In the genomic region with DNA sequence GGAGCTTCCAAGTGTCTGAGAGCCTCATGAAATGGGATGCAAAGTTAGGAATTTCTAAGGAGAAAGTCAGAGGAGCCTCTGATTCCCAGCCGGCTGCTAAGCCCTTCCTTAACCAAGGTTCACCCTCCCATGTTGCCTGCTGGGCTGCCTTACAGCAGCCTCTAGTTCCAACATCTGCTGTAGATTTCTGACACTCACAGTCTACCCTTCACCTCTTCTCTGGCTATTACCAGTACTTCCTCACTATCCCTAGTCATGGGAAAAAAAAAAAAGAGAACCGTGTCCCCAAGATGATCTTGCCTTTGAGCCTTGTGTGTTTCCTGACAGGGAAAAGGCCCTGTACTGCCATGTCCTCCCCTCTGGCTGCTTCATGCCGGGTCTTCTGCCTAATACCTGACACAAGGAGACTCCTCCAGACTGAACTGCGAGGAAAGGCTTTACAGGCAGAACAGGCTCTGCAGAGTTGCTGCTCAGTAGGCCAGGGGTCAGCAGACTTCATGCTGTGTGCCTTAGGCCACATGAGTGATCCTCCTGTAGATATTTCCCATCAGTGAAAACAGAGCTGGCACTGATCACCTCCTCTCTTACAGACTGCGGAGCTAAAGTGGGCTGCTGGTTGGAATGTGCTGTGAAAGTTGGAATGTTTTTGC, we compare ENCODE assay signal across 10 cellular contexts. TPM values are rescaled to one million over a fixed set of nuclear protein-coding genes. Genes with fewer than 3 reads are reported as not detected.
DNase-seq lines count a peak whose midpoint lies in the region; ATAC-seq and TF ChIP-seq lines count a peak whose summit lies in the region.
"Had no signal": no experiment of that assay in that cellular context is flagged by ENCODE, and none has a peak within 500 bp of the region (broad histone marks: within the 10 kb centered on the region; RNA-seq: fewer than 3 reads in every experiment).

No MANE protein-coding gene starts in this region.

- peaks cover 4% of the 10 kb centered on the region for H3K9me3 Mint-ChIP-seq in activated CD8-positive, alpha-beta memory T cell treated with anti-CD3 and anti-CD28 coated beads, Interleukin-2, amount 10 ng/mL, durations not matched to agents 7 days and 5 days (ENCODE audit: low read depth)
- peaks cover 2% of the 10 kb centered on the region for H3K9me3 Mint-ChIP-seq in chondrocyte (ENCODE audit: low read depth)

- H3K4me1 Mint-ChIP-seq in activated CD8-positive, alpha-beta memory T cell treated with anti-CD3 and anti-CD28 coated beads, Interleukin-2, amount 10 ng/mL, durations not matched to agents 7 days and 5 days, result peaks cover 53% of the 10 kb centered on the region
- H3K4me1 Mint-ChIP-seq in chondrocyte (ENCODE audit: low read depth), result peaks cover 18% of the 10 kb centered on the region

- no peak overlapping the region for H3K4me3 ChIP-seq in parathyroid adenoma (ENCODE audit: low read depth, low read length)

- H3K27me3 ChIP-seq in parathyroid adenoma (ENCODE audit: control insufficient read depth, insufficient read depth, low read length), result no peaks in the 10 kb centered on the region

- CTCF ChIA-PET in activated CD8-positive, alpha-beta memory T cell treated with anti-CD3 and anti-CD28 coated beads, Interleukin-2, amount 10 ng/mL, durations not matched to agents 7 days and 5 days (lab: Charles Lee), result interaction anchor here (1.0 to 2.3 kb wide), 5 partner anchors 9 to 18 kb away, joined by 3 to 9 read pairs (median 4); no protein-coding TSS in a partner anchor

- no peak overlapping the region for H3K9ac ChIP-seq in parathyroid adenoma

- H3K27me3 Mint-ChIP-seq in activated CD8-positive, alpha-beta memory T cell treated with anti-CD3 and anti-CD28 coated beads, Interleukin-2, amount 10 ng/mL, durations not matched to agents 7 days and 5 days, result no peaks in the 10 kb centered on the region
- no peaks in the 10 kb centered on the region for H3K27me3 Mint-ChIP-seq in chondrocyte (ENCODE audit: low read depth)

- H3K4me3 Mint-ChIP-seq in activated CD8-positive, alpha-beta memory T cell treated with anti-CD3 and anti-CD28 coated beads, Interleukin-2, amount 10 ng/mL, durations not matched to agents 7 days and 5 days, result peak overlapping the region; percentile 29
- H3K4me3 Mint-ChIP-seq in chondrocyte (ENCODE audit: unreplicated experiment), result no peak overlapping the region

- H3K9me3 ChIP-seq in parathyroid adenoma (ENCODE audit: control insufficient read depth, low read length), result no peaks in the 10 kb centered on the region

- no peak for ATAC-seq in activated CD8-positive, alpha-beta memory T cell treated with anti-CD3 and anti-CD28 coated beads, Interleukin-2, amount 10 ng/mL, durations not matched to agents 7 days and 5 days
- ATAC-seq in GM21576 (IDR thresholded peaks at IDR 0.05; ENCODE audit: unreplicated experiment), result no peak
- ATAC-seq: left colon had no signal

- H3K27ac Mint-ChIP-seq in activated CD8-positive, alpha-beta memory T cell treated with anti-CD3 and anti-CD28 coated beads, Interleukin-2, amount 10 ng/mL, durations not matched to agents 7 days and 5 days, result no peak overlapping the region
- peak overlapping the region; percentile 55 for H3K27ac Mint-ChIP-seq in chondrocyte (ENCODE audit: unreplicated experiment)

- no peaks in the 10 kb centered on the region for H3K36me3 ChIP-seq in parathyroid adenoma (ENCODE audit: control insufficient read depth, insufficient read depth, low read length)

- peak overlapping the region; percentile 50 for H2AFZ ChIP-seq in parathyroid adenoma

- peaks cover 7% of the 10 kb centered on the region for H3K79me2 ChIP-seq in parathyroid adenoma

- DNase-seq in activated CD8-positive, alpha-beta memory T cell treated with anti-CD3 and anti-CD28 coated beads, Interleukin-2, amount 10 ng/mL, durations not matched to agents 7 days and 5 days, result peak; percentile 43
- no peak for DNase-seq in activated CD8-positive, alpha-beta memory T cell treated with anti-CD3 and anti-CD28 coated beads, Interleukin-2, amount 50 U/mL, for 48 hours
- DNase-seq in HPDE6-E6E7 (ENCODE audit: extremely low spot score) (peak; percentile 50), chondrocyte (ENCODE audit: low spot score) (no peak), HK-2 (ENCODE audit: unreplicated experiment) (no peak), cerebellar nuclear complex (lab: John Stamatoyannopoulos, UW) (no peak)
- DNase-seq: activated gamma-delta T cell treated with Interleukin-2 at 50 U/mL for 16 hours, left colon had no signal

- TF ChIP-seq CTCF in chondrocyte (IDR thresholded peaks at IDR 0.05), result no peak
- no peak for TF ChIP-seq CTCF in parathyroid adenoma (IDR thresholded peaks at IDR 0.05)

- H3K36me3 Mint-ChIP-seq in activated CD8-positive, alpha-beta memory T cell treated with anti-CD3 and anti-CD28 coated beads, Interleukin-2, amount 10 ng/mL, durations not matched to agents 7 days and 5 days, result peaks cover 32% of the 10 kb centered on the region
- H3K36me3 Mint-ChIP-seq in chondrocyte (ENCODE audit: low read depth), result peaks cover 3% of the 10 kb centered on the region

- peak overlapping the region; percentile 56 for H3K27ac ChIP-seq in parathyroid adenoma

- no peak overlapping the region for H3K4me2 ChIP-seq in parathyroid adenoma (ENCODE audit: low read length)

- H3K4me1 ChIP-seq in parathyroid adenoma, result peaks cover 18% of the 10 kb centered on the region

RNA-seq across cellular contexts. Expression of a gene that starts 46.8 kb away (rescaled TPM):
- 100 to 1,000 TPM; 304 to 312 TPM for total RNA-seq in activated CD8-positive, alpha-beta memory T cell treated with anti-CD3 and anti-CD28 coated beads, Interleukin-2, amount 10 ng/mL, durations not matched to agents 7 days and 5 days
- 9.7 to 13.4 TPM (median 10.6 TPM) in 3 replicates for total RNA-seq in chondrocyte

Comparison
In these comparisons a context has a peak if more than half of its experiments do, and no peak if none do; other contexts are left out.
1. DNase-seq: peak in activated CD8-positive, alpha-beta memory T cell treated with anti-CD3 and anti-CD28 coated beads, Interleukin-2, amount 10 ng/mL, durations not matched to agents 7 days and 5 days (single experiment) and HPDE6-E6E7 (single experiment); none in activated CD8-positive, alpha-beta memory T cell treated with anti-CD3 and anti-CD28 coated beads, Interleukin-2, amount 50 U/mL, for 48 hours (single experiment), chondrocyte (single experiment), HK-2 (single experiment) and cerebellar nuclear complex (0 of 2).
2. RNA of a gene that starts 46.8 kb away (total RNA-seq): 304 to 312 TPM in activated CD8-positive, alpha-beta memory T cell treated with anti-CD3 and anti-CD28 coated beads, Interleukin-2, amount 10 ng/mL, durations not matched to agents 7 days and 5 days; 9.7 to 13.4 TPM in chondrocyte; every median in the first group is over 10 times any median in the second.